ENCODE assay signal across 24 cellular contexts in the genomic region with DNA sequence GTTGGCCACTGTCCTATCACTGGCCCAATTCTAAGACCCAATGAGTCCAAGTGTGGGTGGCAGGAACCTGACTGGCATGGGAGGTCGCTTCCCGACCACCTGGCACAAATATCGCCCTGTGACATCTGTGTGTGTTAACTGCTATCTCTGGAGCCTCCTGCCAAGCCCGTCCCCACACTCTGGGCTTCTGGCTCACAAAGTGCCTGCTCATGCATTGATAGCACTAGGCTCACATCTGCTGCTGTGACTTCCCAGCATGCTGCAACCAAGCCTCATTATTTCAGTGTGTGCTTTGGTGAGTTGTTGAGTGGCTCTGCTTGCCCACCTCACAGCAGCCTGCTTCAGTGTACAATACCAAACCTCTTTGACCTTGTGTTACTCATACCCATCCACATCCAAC.
DNase-seq lines count a peak whose midpoint lies in the region; ATAC-seq, FAIRE-seq and TF ChIP-seq lines count a peak whose summit lies in the region.
"Had no signal": no experiment of that assay in that cellular context is flagged by ENCODE, and none has a peak within 500 bp of the region (broad histone marks: within the 10 kb centered on the region; RNA-seq: fewer than 3 reads in every experiment).

No MANE protein-coding gene starts in this region.

- POLR2A ChIA-PET in K562 (lab: Yijun Ruan, JAX), result no interaction called here

- no peak overlapping the region for H2AFZ ChIP-seq in K562 (ENCODE audit: low read depth, low read length)

- H3K4me3 ChIP-seq in K562, result no peak overlapping the region
- H3K4me3 ChIP-seq: BLaER1 treated with 17β-estradiol and CSF1 and Interleukin-3, amounts not matched to agents 10 nM and 100 nM; vagina had no signal

- CTCF ChIA-PET in K562 (lab: Yijun Ruan, JAX; ENCODE audit: low intra/inter-chr PET ratio), result no interaction called here

- no peaks in the 10 kb centered on the region for H3K79me2 ChIP-seq in K562 (ENCODE audit: control insufficient read depth, insufficient read depth, low read length)

- intact Hi-C loops in K562 (cut with micrococcal nuclease), result no loop called here
- intact Hi-C loops in left ventricle myocardium superior (cut with micrococcal nuclease), result no loop called here

- TF ChIP-seq POLR2A in K562 (conservative IDR thresholded peaks at IDR 0.05), result no peak

- H3K9me3 ChIP-seq in K562 (replicated peaks; ENCODE audit: control insufficient read depth, insufficient read depth, low read depth, low read length), result no peaks in the 10 kb centered on the region
- H3K9me3 ChIP-seq: vagina had no signal

- H3K27ac ChIP-seq in K562 (ENCODE audit: extremely low read depth, low read depth, low read length), result no peak overlapping the region
- H3K27ac ChIP-seq: BLaER1 treated with 17β-estradiol and CSF1 and Interleukin-3, amounts not matched to agents 10 nM and 100 nM; vagina had no signal

- no peak overlapping the region for H3K9ac ChIP-seq in K562 (ENCODE audit: insufficient read depth in 1 of 2, low read depth in 2 of 2, low read length in 2 of 2)
- H3K9ac ChIP-seq: BLaER1 treated with 17β-estradiol and CSF1 and Interleukin-3, amounts not matched to agents 10 nM and 100 nM had no signal

- in situ Hi-C loops in K562 (cut with MboI), result loop anchor here (25.0 kb wide), 1 partner anchor 470 kb away; no protein-coding TSS in a partner anchor

- H4K20me1 ChIP-seq in K562 (replicated peaks; ENCODE audit: control insufficient read depth, insufficient read depth, low read length), result no peaks in the 10 kb centered on the region
- H4K20me1 ChIP-seq: BLaER1 treated with 17β-estradiol and CSF1 and Interleukin-3, amounts not matched to agents 10 nM and 100 nM had no signal

- no TSS peak for BruUV-seq in K562 (replicated peaks; lab: Mats Ljungman, UMichigan)

- H3K4me2 ChIP-seq in K562 (ENCODE audit: insufficient read depth, low read length), result no peak overlapping the region
- H3K4me2 ChIP-seq: BLaER1 treated with 17β-estradiol and CSF1 and Interleukin-3, amounts not matched to agents 10 nM and 100 nM had no signal

- no peak for ATAC-seq in K562
- ATAC-seq in left ventricle myocardium superior, result no peak
- ATAC-seq: stimulated activated memory B cell treated with anti-CD40 and anti-IgM and Interleukin-4, amounts not matched to agents 10 μg/mL and 1 μg/mL and 100 μg/mL, for 72 hours had no signal

- FAIRE-seq in K562 (lab: Jason Lieb, UNC), result no peak
- FAIRE-seq: A204.1, astrocyte, G401.6, TTC549 had no signal

- H3K9me1 ChIP-seq in K562 (ENCODE audit: control insufficient read depth, insufficient read depth, low read length), result no peaks in the 10 kb centered on the region

- WGBS in K562 (ENCODE audit: insufficient coverage, low coverage, missing lambda C conversion rate), result 0% methylated on average over 4 of the region's 4 CpGs

- TF ChIP-seq CTCF in K562 (IDR thresholded peaks at IDR 0.05 in 2 of 3, conservative IDR thresholded peaks at IDR 0.05 in 1 of 3; ENCODE audit: insufficient read depth in 2 of 3, low read depth in 1 of 3, low read length in 3 of 3), result no peak

- no peaks in the 10 kb centered on the region for H3K36me3 ChIP-seq in K562 (ENCODE audit: control insufficient read depth, insufficient read depth, low read length)
- H3K36me3 ChIP-seq: BLaER1 treated with 17β-estradiol and CSF1 and Interleukin-3, amounts not matched to agents 10 nM and 100 nM; vagina had no signal

- peak; percentile 9 for DNase-seq in NCI-H2196 (lab: John Stamatoyannopoulos, UW; ENCODE audit: unreplicated experiment)
- DNase-seq in NCI-H2196 treated with DMSO at 0.1 percent for 48 hours (lab: John Stamatoyannopoulos, UW; ENCODE audit: unreplicated experiment), result no peak
- DNase-seq in NCI-H345 treated with DMSO at 0.1 percent for 48 hours (lab: John Stamatoyannopoulos, UW; ENCODE audit: unreplicated experiment), result peak; percentile 66
- peak in 1 of 4 experiments; percentile 2 for DNase-seq in K562 (ENCODE audit: extremely low read depth in 1 of 4, low spot score in 3 of 4)
- peak; percentile 62 for DNase-seq in retina
- DNase-seq in activated CD4-positive, alpha-beta T cell treated with anti-CD3 and anti-CD28 coated beads for 1 hour, result no peak
- no peak for DNase-seq in left ventricle myocardium superior
- no peak for DNase-seq in DMS53 treated with DMSO at 0.1 percent for 48 hours (lab: John Stamatoyannopoulos, UW; ENCODE audit: unreplicated experiment)
- DNase-seq: activated CD4-positive, alpha-beta T cell treated with anti-CD3 and anti-CD28 coated beads for 4 hours; cerebellar nuclear complex; effector memory CD4-positive, alpha-beta T cell; KBM-7; left cardiac atrium; NCI-H226; nephron progenitor cell; stimulated activated CD4-positive, alpha-beta T cell treated with anti-CD3 and anti-CD28 coated beads, Interleukin-1b, Interleukin-23, amount 100 ng/mL, for 48 hours; SW 1271 had no signal

- TF ChIP-seq EP300 in K562 (IDR thresholded peaks at IDR 0.05; ENCODE audit: low read length), result no peak

- H3K4me1 ChIP-seq in K562 (replicated peaks in 1 of 2; ENCODE audit: control insufficient read depth in 2 of 2, insufficient read depth in 2 of 2, low read length in 2 of 2), result no peaks in the 10 kb centered on the region
- H3K4me1 ChIP-seq: vagina had no signal

- TF ChIP-seq RAD21 in K562 (CRISPR knock-in tag; conservative IDR thresholded peaks at IDR 0.05 in 1 of 2, IDR thresholded peaks at IDR 0.05 in 1 of 2), result no peak

- H3K27me3 ChIP-seq in K562 (ENCODE audit: control insufficient read depth in 2 of 2, insufficient read depth in 2 of 2, low read length in 2 of 2), result no peaks in the 10 kb centered on the region; a peak in 1 of 5 replicates
- H3K27me3 ChIP-seq: BLaER1 treated with 17β-estradiol and CSF1 and Interleukin-3, amounts not matched to agents 10 nM and 100 nM; vagina had no signal

TF ChIP-seq in K562, 482 proteins besides CTCF, POLR2A, EP300 and RAD21:
- peak; percentile 62 for TF ChIP-seq TEAD4 (IDR thresholded peaks at IDR 0.05; ENCODE audit: low read length)
- no peak for TF ChIP-seq TEAD4 (CRISPR knock-in tag; IDR thresholded peaks at IDR 0.05; ENCODE audit: borderline replicate concordance)
- peak; percentile 30; the same call in 1 of the 2 replicates for TF ChIP-seq ARID1B (IDR thresholded peaks at IDR 0.05)
- TF ChIP-seq ESRRB (CRISPR knock-in tag; IDR thresholded peaks at IDR 0.05; ENCODE audit: borderline replicate concordance), result no peak
- TF ChIP-seq MCM2 (IDR thresholded peaks at IDR 0.05; ENCODE audit: low read depth), result no peak
- no peak for TF ChIP-seq ZNF124 (CRISPR knock-in tag; IDR thresholded peaks at IDR 0.05)
- TF ChIP-seq TAL1 (IDR thresholded peaks at IDR 0.05), result peak; percentile 77
- peak; percentile 52 for TF ChIP-seq CBFA2T2 (conservative IDR thresholded peaks at IDR 0.05)
- peak; percentile 30; the same call in 1 of the 2 replicates for TF ChIP-seq TCF3 (CRISPR knock-in tag; IDR thresholded peaks at IDR 0.05)
- TF ChIP-seq, protein P1, sequence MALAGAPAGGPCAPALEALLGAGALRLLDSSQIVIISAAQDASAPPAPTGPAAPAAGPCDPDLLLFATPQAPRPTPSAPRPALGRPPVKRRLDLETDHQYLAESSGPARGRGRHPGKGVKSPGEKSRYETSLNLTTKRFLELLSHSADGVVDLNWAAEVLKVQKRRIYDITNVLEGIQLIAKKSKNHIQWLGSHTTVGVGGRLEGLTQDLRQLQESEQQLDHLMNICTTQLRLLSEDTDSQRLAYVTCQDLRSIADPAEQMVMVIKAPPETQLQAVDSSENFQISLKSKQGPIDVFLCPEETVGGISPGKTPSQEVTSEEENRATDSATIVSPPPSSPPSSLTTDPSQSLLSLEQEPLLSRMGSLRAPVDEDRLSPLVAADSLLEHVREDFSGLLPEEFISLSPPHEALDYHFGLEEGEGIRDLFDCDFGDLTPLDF (CRISPR knock-in tag; IDR thresholded peaks at IDR 0.05), result no peak
- no peak for TF ChIP-seq SUPT5H (IDR thresholded peaks at IDR 0.05)
- peak; percentile 59 for TF ChIP-seq CBFA2T3 (IDR thresholded peaks at IDR 0.05)
- TF ChIP-seq, protein P2, sequence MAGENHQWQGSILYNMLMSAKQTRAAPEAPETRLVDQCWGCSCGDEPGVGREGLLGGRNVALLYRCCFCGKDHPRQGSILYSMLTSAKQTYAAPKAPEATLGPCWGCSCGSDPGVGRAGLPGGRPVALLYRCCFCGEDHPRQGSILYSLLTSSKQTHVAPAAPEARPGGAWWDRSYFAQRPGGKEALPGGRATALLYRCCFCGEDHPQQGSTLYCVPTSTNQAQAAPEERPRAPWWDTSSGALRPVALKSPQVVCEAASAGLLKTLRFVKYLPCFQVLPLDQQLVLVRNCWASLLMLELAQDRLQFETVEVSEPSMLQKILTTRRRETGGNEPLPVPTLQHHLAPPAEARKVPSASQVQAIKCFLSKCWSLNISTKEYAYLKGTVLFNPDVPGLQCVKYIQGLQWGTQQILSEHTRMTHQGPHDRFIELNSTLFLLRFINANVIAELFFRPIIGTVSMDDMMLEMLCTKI (IDR thresholded peaks at IDR 0.05; ENCODE audit: partially characterized antibody), result no peak
- TF ChIP-seq ZKSCAN8 (CRISPR knock-in tag; IDR thresholded peaks at IDR 0.05), result no peak
- TF ChIP-seq NCOR1 (IDR thresholded peaks at IDR 0.05), result peak; percentile 29; the same call in 1 of the 2 replicates
- TF ChIP-seq TBL1XR1 (IDR thresholded peaks at IDR 0.05; ENCODE audit: low read length in 2 of 2), result no peak
- TF ChIP-seq, protein P3, sequence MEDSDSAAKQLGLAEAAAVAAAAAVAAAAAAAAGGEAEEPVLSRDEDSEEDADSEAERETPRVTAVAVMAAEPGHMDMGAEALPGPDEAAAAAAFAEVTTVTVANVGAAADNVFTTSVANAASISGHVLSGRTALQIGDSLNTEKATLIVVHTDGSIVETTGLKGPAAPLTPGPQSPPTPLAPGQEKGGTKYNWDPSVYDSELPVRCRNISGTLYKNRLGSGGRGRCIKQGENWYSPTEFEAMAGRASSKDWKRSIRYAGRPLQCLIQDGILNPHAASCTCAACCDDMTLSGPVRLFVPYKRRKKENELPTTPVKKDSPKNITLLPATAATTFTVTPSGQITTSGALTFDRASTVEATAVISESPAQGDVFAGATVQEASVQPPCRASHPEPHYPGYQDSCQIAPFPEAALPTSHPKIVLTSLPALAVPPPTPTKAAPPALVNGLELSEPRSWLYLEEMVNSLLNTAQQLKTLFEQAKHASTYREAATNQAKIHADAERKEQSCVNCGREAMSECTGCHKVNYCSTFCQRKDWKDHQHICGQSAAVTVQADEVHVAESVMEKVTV (CRISPR knock-in tag; IDR thresholded peaks at IDR 0.05), result no peak
- no peak for TF ChIP-seq ZNF408 (CRISPR knock-in tag; IDR thresholded peaks at IDR 0.05; ENCODE audit: low read depth)
- TF ChIP-seq KHSRP (IDR thresholded peaks at IDR 0.05), result no peak

Comparison
In these comparisons a context has a peak if more than half of its experiments do, and no peak if none do; other contexts are left out.
1. DNase-seq: peak in NCI-H2196 (single experiment), NCI-H345 treated with DMSO at 0.1 percent for 48 hours (single experiment) and retina (single experiment); none in NCI-H2196 treated with DMSO at 0.1 percent for 48 hours (single experiment), activated CD4-positive, alpha-beta T cell treated with anti-CD3 and anti-CD28 coated beads for 1 hour (single experiment), left ventricle myocardium superior (single experiment) and DMS53 treated with DMSO at 0.1 percent for 48 hours (single experiment).